11 cellular contexts compared by ENCODE assay signal in the genomic region with DNA sequence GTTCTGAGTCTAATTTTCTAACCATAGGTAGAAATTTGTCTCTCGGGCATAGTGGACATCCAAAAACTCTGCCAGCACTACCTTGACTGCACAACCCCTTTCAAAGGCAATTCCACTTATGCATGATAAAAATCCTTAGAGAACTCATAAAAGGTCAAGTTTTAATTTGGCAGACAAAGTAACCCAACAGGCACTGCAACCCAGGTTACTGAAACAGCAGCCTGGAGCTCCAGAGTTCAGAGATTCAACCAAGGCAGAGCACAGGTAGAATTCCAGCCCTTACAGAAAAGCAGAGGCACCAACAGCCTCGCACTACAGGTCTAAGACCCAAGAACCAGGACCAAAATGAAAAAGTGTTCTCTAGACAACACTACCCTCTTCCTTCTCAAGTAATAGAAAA. TPM values are rescaled to one million over a fixed set of nuclear protein-coding genes. Genes with fewer than 3 reads are reported as not detected.
DNase-seq lines count a peak whose midpoint lies in the region; ATAC-seq and TF ChIP-seq lines count a peak whose summit lies in the region.
"Had no signal": no experiment of that assay in that cellular context is flagged by ENCODE, and none has a peak within 500 bp of the region (broad histone marks: within the 10 kb centered on the region; RNA-seq: fewer than 3 reads in every experiment).

No MANE protein-coding gene starts in this region.

- 100% methylated on average over 1 to 2 of the region's 2 CpGs for WGBS in endodermal cell (ENCODE audit: insufficient coverage in 1 of 2, insufficient read length in 1 of 2), 2 experiments

- DNase-seq in activated CD8-positive, alpha-beta memory T cell treated with anti-CD3 and anti-CD28 coated beads, Interleukin-2, amount 10 ng/mL, durations not matched to agents 7 days and 5 days, result no peak
- no peak for DNase-seq in activated CD8-positive, alpha-beta memory T cell treated with anti-CD3 and anti-CD28 coated beads, Interleukin-2, amount 50 U/mL, for 48 hours
- DNase-seq in Panc1 (ENCODE audit: low read depth, low spot score) (no peak), endodermal cell (no peak), NCI-H1092 treated with DMSO at 0.1 percent for 48 hours (lab: John Stamatoyannopoulos, UW) (no peak)
- DNase-seq in stimulated activated naive CD4-positive, alpha-beta T cell treated with Interleukin-2 at 50 U/mL for 16 hours (lab: John Stamatoyannopoulos, UW), result no peak
- DNase-seq: foreskin melanocyte, NCI-H2029 had no signal

- peaks cover 27% of the 10 kb centered on the region for H3K4me1 Mint-ChIP-seq in activated CD8-positive, alpha-beta memory T cell treated with anti-CD3 and anti-CD28 coated beads, Interleukin-2, amount 10 ng/mL, durations not matched to agents 7 days and 5 days
- peaks cover 14% of the 10 kb centered on the region for H3K4me1 Mint-ChIP-seq in endodermal cell
- peaks cover 17% of the 10 kb centered on the region for H3K4me1 Mint-ChIP-seq in stimulated activated memory B cell treated with anti-CD40 and anti-IgM and Interleukin-4, amounts not matched to agents 10 μg/mL and 1 μg/mL and 100 μg/mL, for 72 hours

- H3K9me3 ChIP-seq in Panc1 (ENCODE audit: control insufficient read depth, insufficient read depth, low read depth, low read length) (no peaks in the 10 kb centered on the region), endodermal cell (ENCODE audit: control insufficient read depth, low read length) (no peaks in the 10 kb centered on the region)

- H3K4me3 ChIP-seq in Panc1 (ENCODE audit: low read depth in 2 of 2, low read length in 2 of 2) (peak overlapping the region; percentile 77 to 90), endodermal cell (ENCODE audit: low read length) (peak overlapping the region; percentile 81)

- peaks cover 20% of the 10 kb centered on the region for H3K27me3 Mint-ChIP-seq in activated CD8-positive, alpha-beta memory T cell treated with anti-CD3 and anti-CD28 coated beads, Interleukin-2, amount 10 ng/mL, durations not matched to agents 7 days and 5 days
- peaks cover 41% of the 10 kb centered on the region for H3K27me3 Mint-ChIP-seq in endodermal cell (ENCODE audit: insufficient read depth)
- H3K27me3 Mint-ChIP-seq in stimulated activated memory B cell treated with anti-CD40 and anti-IgM and Interleukin-4, amounts not matched to agents 10 μg/mL and 1 μg/mL and 100 μg/mL, for 72 hours, result no peaks in the 10 kb centered on the region

- intact Hi-C loops in Panc1 (cut with micrococcal nuclease; ENCODE audit: unreplicated experiment), result no loop called here

- peak overlapping the region; percentile 55 for H3K4me3 Mint-ChIP-seq in activated CD8-positive, alpha-beta memory T cell treated with anti-CD3 and anti-CD28 coated beads, Interleukin-2, amount 10 ng/mL, durations not matched to agents 7 days and 5 days
- peak overlapping the region; percentile 72 for H3K4me3 Mint-ChIP-seq in endodermal cell
- H3K4me3 Mint-ChIP-seq in stimulated activated memory B cell treated with anti-CD40 and anti-IgM and Interleukin-4, amounts not matched to agents 10 μg/mL and 1 μg/mL and 100 μg/mL, for 72 hours, result peak overlapping the region; percentile 22

- no peaks in the 10 kb centered on the region for H3K9me3 Mint-ChIP-seq in activated CD8-positive, alpha-beta memory T cell treated with anti-CD3 and anti-CD28 coated beads, Interleukin-2, amount 10 ng/mL, durations not matched to agents 7 days and 5 days (ENCODE audit: low read depth)
- H3K9me3 Mint-ChIP-seq in endodermal cell, result peaks cover 4% of the 10 kb centered on the region
- no peaks in the 10 kb centered on the region for H3K9me3 Mint-ChIP-seq in stimulated activated memory B cell treated with anti-CD40 and anti-IgM and Interleukin-4, amounts not matched to agents 10 μg/mL and 1 μg/mL and 100 μg/mL, for 72 hours

- H3K27ac ChIP-seq in Panc1 (ENCODE audit: low read length) (0 out of 2 replicates have a peak overlapping the region, but pooled peaks have one; percentile 30), endodermal cell (ENCODE audit: low read depth, low read length) (no peak overlapping the region)
- H3K27ac ChIP-seq: SJCRH30 had no signal

- no peak overlapping the region for H3K9ac ChIP-seq in endodermal cell (ENCODE audit: extremely low read depth, low read length, poor library complexity, severe bottlenecking)

- BruUV-seq in Panc1 (replicated peaks; lab: Mats Ljungman, UMichigan), result no TSS peak

- H3K27ac Mint-ChIP-seq in activated CD8-positive, alpha-beta memory T cell treated with anti-CD3 and anti-CD28 coated beads, Interleukin-2, amount 10 ng/mL, durations not matched to agents 7 days and 5 days, result no peak overlapping the region
- H3K27ac Mint-ChIP-seq in endodermal cell, result no peak overlapping the region
- no peak overlapping the region for H3K27ac Mint-ChIP-seq in stimulated activated memory B cell treated with anti-CD40 and anti-IgM and Interleukin-4, amounts not matched to agents 10 μg/mL and 1 μg/mL and 100 μg/mL, for 72 hours

- ATAC-seq in activated CD8-positive, alpha-beta memory T cell treated with anti-CD3 and anti-CD28 coated beads, Interleukin-2, amount 10 ng/mL, durations not matched to agents 7 days and 5 days, result no peak
- no peak for ATAC-seq in Panc1
- ATAC-seq in stimulated activated memory B cell treated with anti-CD40 and anti-IgM and Interleukin-4, amounts not matched to agents 10 μg/mL and 1 μg/mL and 100 μg/mL, for 72 hours, result no peak
- ATAC-seq in GM21367 (IDR thresholded peaks at IDR 0.05; ENCODE audit: unreplicated experiment), result no peak

- peaks cover 2% of the 10 kb centered on the region for H3K36me3 Mint-ChIP-seq in activated CD8-positive, alpha-beta memory T cell treated with anti-CD3 and anti-CD28 coated beads, Interleukin-2, amount 10 ng/mL, durations not matched to agents 7 days and 5 days
- peaks cover 1% of the 10 kb centered on the region for H3K36me3 Mint-ChIP-seq in endodermal cell (ENCODE audit: low read depth)
- H3K36me3 Mint-ChIP-seq in stimulated activated memory B cell treated with anti-CD40 and anti-IgM and Interleukin-4, amounts not matched to agents 10 μg/mL and 1 μg/mL and 100 μg/mL, for 72 hours, result no peaks in the 10 kb centered on the region

- TF ChIP-seq CTCF in Panc1 (IDR thresholded peaks at IDR 0.05) (no peak), endodermal cell (conservative IDR thresholded peaks at IDR 0.05) (no peak)

- POLR2A ChIA-PET in Panc1 (lab: Charles Lee), result no interaction called here

- H3K4me1 ChIP-seq in Panc1 (ENCODE audit: control insufficient read depth, insufficient read depth, low read length) (peaks cover 24% of the 10 kb centered on the region), endodermal cell (ENCODE audit: control insufficient read depth, insufficient read depth, low read length) (no peaks in the 10 kb centered on the region)

- CTCF ChIA-PET in activated CD8-positive, alpha-beta memory T cell treated with anti-CD3 and anti-CD28 coated beads, Interleukin-2, amount 10 ng/mL, durations not matched to agents 7 days and 5 days (lab: Charles Lee), result interaction anchor here (1.0 to 1.4 kb wide), 2 partner anchors 28 to 181 kb away, joined by 3 to 4 read pairs; no protein-coding TSS in a partner anchor
- CTCF ChIA-PET in Panc1 (lab: Charles Lee), result no interaction called here

- in situ Hi-C loops in Panc1 (cut with HindIII; ENCODE audit: low pct_unique_long_range_greater_than_20kb, low sequenced_read_pairs), result no loop called here

- H3K27me3 ChIP-seq in Panc1 (ENCODE audit: control insufficient read depth, insufficient read depth, low read length) (no peaks in the 10 kb centered on the region), endodermal cell (ENCODE audit: control insufficient read depth, insufficient read depth, low read length, poor library complexity, severe bottlenecking) (peaks cover 19% of the 10 kb centered on the region)
- H3K27me3 ChIP-seq: SJCRH30 had no signal

- H3K36me3 ChIP-seq in Panc1 (ENCODE audit: control insufficient read depth, insufficient read depth, low read length) (no peaks in the 10 kb centered on the region), endodermal cell (ENCODE audit: control insufficient read depth, insufficient read depth, low read length) (no peaks in the 10 kb centered on the region)
- H3K36me3 ChIP-seq: SJCRH30 had no signal

RNA-seq across cellular contexts. Expression of gene DTNB, which starts 1.8 kb away (rescaled TPM):
- total RNA-seq in activated CD8-positive, alpha-beta memory T cell treated with anti-CD3 and anti-CD28 coated beads, Interleukin-2, amount 10 ng/mL, durations not matched to agents 7 days and 5 days, result 10 to 100 TPM; 23.7 to 49.8 TPM
- total RNA-seq in Panc1 (2021; ENCODE audit: unreplicated experiment), result 37.8 TPM
- 51.3 TPM for polyA plus RNA-seq in Panc1 (2012; ENCODE audit: insufficient read length)
- total RNA-seq in endodermal cell, result 10 to 100 TPM; 38.8 to 48.7 TPM
- 25.2 TPM for polyA plus RNA-seq in endodermal cell (2013, experiment 1 of 2)
- 25.0 TPM for polyA plus RNA-seq in endodermal cell (2013, experiment 2 of 2)

Comparison
In these comparisons a context has a peak if more than half of its experiments do, and no peak if none do; other contexts are left out.
1. H3K4me3 Mint-ChIP-seq: peak in every context shown above with its lines; median percentile 72 in endodermal cell; 55 in activated CD8-positive, alpha-beta memory T cell treated with anti-CD3 and anti-CD28 coated beads, Interleukin-2, amount 10 ng/mL, durations not matched to agents 7 days and 5 days; 22 in stimulated activated memory B cell treated with anti-CD40 and anti-IgM and Interleukin-4, amounts not matched to agents 10 μg/mL and 1 μg/mL and 100 μg/mL, for 72 hours.